In genomic region chr11:45105233-45105992, GRCh38 we compare ENCODE assay signal across 9 cellular contexts. TPM values are rescaled to one million over a fixed set of nuclear protein-coding genes. Genes with fewer than 3 reads are reported as not detected.
DNase-seq lines count a peak whose midpoint lies in the region; ATAC-seq, FAIRE-seq and TF ChIP-seq lines count a peak whose summit lies in the region.
"Had no signal": no experiment of that assay in that cellular context is flagged by ENCODE, and none has a peak within 500 bp of the region (broad histone marks: within the 10 kb centered on the region; RNA-seq: fewer than 3 reads in every experiment).

No MANE protein-coding gene starts in this region.

- H3K4ac ChIP-seq in mesendoderm (ENCODE audit: low read depth, low read length), result no peak overlapping the region

- H3K23ac ChIP-seq in mesendoderm (ENCODE audit: low read length), result no peak overlapping the region

- no peaks in the 10 kb centered on the region for H3K79me1 ChIP-seq in mesendoderm (ENCODE audit: low read length)

- no CpG with 5 or more reads among the region's 7 CpGs for WGBS in mesendoderm (ENCODE audit: extremely low coverage, insufficient coverage, low lambda C conversion rate)

- H3K27me3 ChIP-seq in mesendoderm (ENCODE audit: insufficient read depth, low read length, poor library complexity), result no peaks in the 10 kb centered on the region

- no peak for FAIRE-seq in D721Med (lab: Jason Lieb, UNC)

- H3K27me3 Mint-ChIP-seq in activated CD4-positive, alpha-beta memory T cell treated with anti-CD3 and anti-CD28 coated beads for 36 hours, result peaks cover 2% of the 10 kb centered on the region

- H3K4me3 Mint-ChIP-seq in activated CD4-positive, alpha-beta memory T cell treated with anti-CD3 and anti-CD28 coated beads for 36 hours, result no peak overlapping the region

- no peak overlapping the region for H2BK5ac ChIP-seq in mesendoderm (ENCODE audit: low read length)

- TF ChIP-seq CTCF in D721Med (IDR thresholded peaks at IDR 0.05; ENCODE audit: insufficient read depth, missing control alignments), result peak; percentile 95

- no peak overlapping the region for H2BK15ac ChIP-seq in mesendoderm (replicated peaks; ENCODE audit: low read depth)

- H4K5ac ChIP-seq in mesendoderm (ENCODE audit: low read length), result no peak overlapping the region

- H3K4me1 ChIP-seq in mesendoderm (ENCODE audit: control insufficient read depth, low read depth, low read length), result no peaks in the 10 kb centered on the region

- no peak overlapping the region for H3K27ac Mint-ChIP-seq in activated CD4-positive, alpha-beta memory T cell treated with anti-CD3 and anti-CD28 coated beads for 36 hours

- peak; percentile 57 for ATAC-seq in HG02885 (IDR thresholded peaks at IDR 0.05; ENCODE audit: poor library complexity, unreplicated experiment)

- no peaks in the 10 kb centered on the region for H3K79me2 ChIP-seq in mesendoderm (ENCODE audit: control insufficient read depth, insufficient read depth, low read length)

- no peak overlapping the region for H3K18ac ChIP-seq in mesendoderm (ENCODE audit: low read length)

- no peaks in the 10 kb centered on the region for H3K9me3 Mint-ChIP-seq in activated CD4-positive, alpha-beta memory T cell treated with anti-CD3 and anti-CD28 coated beads for 36 hours

- H2AK5ac ChIP-seq in mesendoderm (ENCODE audit: low read length), result no peak overlapping the region

- CTCF ChIA-PET in activated CD4-positive, alpha-beta memory T cell treated with anti-CD3 and anti-CD28 coated beads for 36 hours (lab: Charles Lee), result interaction anchor here (0.6 to 22.0 kb wide), 32 partner anchors 10 to 266 kb away, joined by 3 to 1143 read pairs (median 4); partner anchors contain the start of genes SYT13 and TP53I11

- no peak overlapping the region for H4K8ac ChIP-seq in mesendoderm (ENCODE audit: low read depth, low read length)

- no peak overlapping the region for H3K27ac ChIP-seq in mesendoderm (ENCODE audit: low read depth, low read length)
- H3K27ac ChIP-seq: SK-N-MC had no signal

- H3K56ac ChIP-seq in mesendoderm (ENCODE audit: low read length), result no peak overlapping the region

- intact Hi-C loops in activated CD4-positive, alpha-beta memory T cell treated with anti-CD3 and anti-CD28 coated beads for 36 hours (cut with micrococcal nuclease), result loop anchor here (1.0 to 10.0 kb wide), 2 partner anchors 178 to 551 kb away; no protein-coding TSS in a partner anchor

- no peaks in the 10 kb centered on the region for H3K36me3 ChIP-seq in mesendoderm (ENCODE audit: control insufficient read depth, insufficient read depth, low read length)

- DNase-seq in D721Med (ENCODE audit: insufficient read length, low spot score), result peak; percentile 89
- DNase-seq in NCI-H526 treated with DMSO at 0.1 percent for 48 hours (lab: John Stamatoyannopoulos, UW), result peak; percentile 69
- peak; percentile 71 for DNase-seq in activated CD4-positive, alpha-beta memory T cell treated with anti-CD3 and anti-CD28 coated beads for 36 hours
- peak; percentile 35 for DNase-seq in effector CD8-positive, alpha-beta T cell (lab: John Stamatoyannopoulos, UW)
- peak; percentile 95 for DNase-seq in mesendoderm
- peak; percentile 40 for DNase-seq in stimulated activated CD8-positive, alpha-beta memory T cell treated with anti-CD3 and anti-CD28 coated beads, Interleukin-4, amount 100 ng/mL, for 24 hours (ENCODE audit: low read depth)
- no peak for DNase-seq in NCI-H1048 (lab: John Stamatoyannopoulos, UW)

- no peak overlapping the region for H3K4me2 ChIP-seq in mesendoderm (ENCODE audit: low read length)

- no peak overlapping the region for H3K9ac ChIP-seq in mesendoderm (ENCODE audit: low read length)

- H3K4me1 Mint-ChIP-seq in activated CD4-positive, alpha-beta memory T cell treated with anti-CD3 and anti-CD28 coated beads for 36 hours (ENCODE audit: low read depth), result peaks cover 12% of the 10 kb centered on the region

- POLR2A ChIA-PET in activated CD4-positive, alpha-beta memory T cell treated with anti-CD3 and anti-CD28 coated beads for 36 hours (lab: Charles Lee), result interaction anchor here (2.2 kb wide), 1 partner anchor 169 kb away, joined by 6 read pairs; no protein-coding TSS in a partner anchor

- H3K36me3 Mint-ChIP-seq in activated CD4-positive, alpha-beta memory T cell treated with anti-CD3 and anti-CD28 coated beads for 36 hours, result no peaks in the 10 kb centered on the region

- H3K4me3 ChIP-seq in mesendoderm (ENCODE audit: low read length), result no peak overlapping the region
- H3K4me3 ChIP-seq: SK-N-MC had no signal

- no peak overlapping the region for H2BK120ac ChIP-seq in mesendoderm (ENCODE audit: low read depth, low read length)

RNA-seq across cellular contexts. Expression of gene PRDM11, which starts 41.0 kb away (rescaled TPM):
- total RNA-seq in activated CD4-positive, alpha-beta memory T cell treated with anti-CD3 and anti-CD28 coated beads for 36 hours, result 1 to 10 TPM; 1.1 to 1.2 TPM
- 5.4 TPM for polyA plus RNA-seq in mesendoderm (2013, experiment 1 of 2)
- 5.4 TPM for polyA plus RNA-seq in mesendoderm (2013, experiment 2 of 2)
